Comparison of ENCODE assay signal across 1 cellular context in genomic region chr7:107920048-107920772, GRCh38.
A peak's percentile ranks its signal among the peaks of the same experiment; 100 is the strongest.
TF ChIP-seq lines count a peak whose summit lies in the region.

No MANE protein-coding gene starts in this region.

TF ChIP-seq in GM12878, 131 proteins besides CTCF, POLR2A, EP300 and RAD21:
- TF ChIP-seq YBX1 (IDR thresholded peaks at IDR 0.05) (no peak), CEBPB (IDR thresholded peaks at IDR 0.05; ENCODE audit: borderline replicate concordance in 1 of 2, low read depth in 2 of 2, low read length in 2 of 2) (no peak), NR2F1 (conservative IDR thresholded peaks at IDR 0.05) (peak; percentile 68), HDAC6 (IDR thresholded peaks at IDR 0.05; ENCODE audit: unreplicated experiment) (no peak), FOXM1 (IDR thresholded peaks at IDR 0.05; ENCODE audit: low read depth, low read length) (no peak), ZSCAN29 (IDR thresholded peaks at IDR 0.05) (no peak), EGR1 (IDR thresholded peaks at IDR 0.05; ENCODE audit: borderline replicate concordance in 1 of 2, low read depth in 2 of 2, low read length in 2 of 2) (no peak)
